8 cellular contexts compared by ENCODE assay signal in the genomic region with DNA sequence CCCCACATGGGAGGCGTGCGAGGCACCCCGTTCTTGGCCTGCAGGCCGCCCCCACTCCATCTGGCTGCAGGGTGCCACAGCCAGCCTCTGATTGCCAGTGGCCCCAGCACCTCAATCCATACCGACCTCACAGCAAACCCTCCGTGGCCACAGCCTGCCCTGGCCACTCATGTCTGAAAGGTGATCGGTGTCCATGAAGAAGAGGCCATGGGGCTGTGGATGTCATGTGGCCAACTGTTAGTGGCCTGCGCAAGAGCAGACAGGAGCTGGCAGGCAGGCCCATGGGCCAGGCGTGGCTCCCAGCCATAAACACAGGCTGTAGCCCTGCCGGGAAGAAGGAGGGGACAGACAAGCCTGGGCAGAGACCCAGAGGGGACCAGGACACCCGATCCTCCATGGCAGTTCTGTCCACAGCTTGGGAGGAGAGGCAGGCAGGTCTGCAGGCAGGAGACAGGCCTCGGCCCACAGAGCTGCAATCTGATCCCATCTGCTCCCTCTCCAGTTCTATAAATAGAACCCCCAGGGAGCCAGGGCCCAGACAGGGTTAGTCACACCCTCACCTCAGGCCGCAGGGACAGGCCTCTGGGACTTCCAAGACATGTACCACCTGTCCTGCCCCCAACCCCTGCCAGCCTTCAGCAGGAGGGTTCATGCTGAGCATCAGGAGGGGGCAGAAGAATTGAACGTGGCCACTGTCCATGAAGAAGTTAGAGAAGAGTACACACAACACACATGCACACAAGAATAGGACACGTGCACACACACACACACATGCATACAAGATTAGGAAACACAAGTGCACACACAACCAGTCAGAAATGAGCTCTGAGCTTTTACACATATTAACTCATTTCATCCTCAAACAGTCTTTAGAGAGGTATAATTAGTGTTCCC. TPM values are rescaled to one million over a fixed set of nuclear protein-coding genes. Genes with fewer than 3 reads are reported as not detected.
DNase-seq lines count a peak whose midpoint lies in the region; ATAC-seq and TF ChIP-seq lines count a peak whose summit lies in the region.

No MANE protein-coding gene starts in this region.

- no peak overlapping the region for H3K18ac ChIP-seq in H9 (ENCODE audit: insufficient read length, low read depth, low read length)

- H2BK12ac ChIP-seq in H9 (ENCODE audit: insufficient read length, low read depth, low read length) = no peak overlapping the region

- H3K4me1 Mint-ChIP-seq in H9 = peaks cover 45 to 50% of the 10 kb centered on the region in 2 experiments

- H3K4ac ChIP-seq in H9 (ENCODE audit: low read depth, low read length) = no peak overlapping the region

- no peak overlapping the region for H2BK5ac ChIP-seq in H9 (ENCODE audit: insufficient read length, low read length)

- H2AK5ac ChIP-seq in H9 (ENCODE audit: insufficient read length, low read length) = no peak overlapping the region

- H3K23ac ChIP-seq in H9 (ENCODE audit: insufficient read length, low read depth, low read length) = no peak overlapping the region

- no peak overlapping the region for H2BK120ac ChIP-seq in H9 (ENCODE audit: low read depth, low read length, poor library complexity, severe bottlenecking)

- no peak overlapping the region for H2BK15ac ChIP-seq in H9 (ENCODE audit: low read depth, low read length)

- no peak overlapping the region for H3K4me2 ChIP-seq in H9 (ENCODE audit: insufficient read depth, insufficient read length, low read length)

- H3K27me3 ChIP-seq in H9 (ENCODE audit: insufficient read depth, low read length) = no peaks in the 10 kb centered on the region; the same call in 1 of the 2 replicates

- H3K4me3 Mint-ChIP-seq in H9 = no peak overlapping the region; a peak in 1 of 5 replicates

- H3K9me3 ChIP-seq in H9 (ENCODE audit: control insufficient read depth, low read depth, low read length) = no peaks in the 10 kb centered on the region

- no peak for ATAC-seq in GM19395 (IDR thresholded peaks at IDR 0.05; ENCODE audit: unreplicated experiment)

- H3K9me3 Mint-ChIP-seq in H9 = no peaks in the 10 kb centered on the region

- no peak overlapping the region for H2AFZ ChIP-seq in H9 (ENCODE audit: low read length)

- no peak overlapping the region for H3K4me3 ChIP-seq in fibroblast of the aortic adventitia (ENCODE audit: low read depth, low read length)

- H3K36me3 Mint-ChIP-seq in H9 (ENCODE audit: insufficient read depth in 1 of 3, low read depth in 3 of 3) = peaks cover 3 to 13% (median 9%) of the 10 kb centered on the region in 3 experiments; a peak in 6 of 7 replicates

- no peak overlapping the region for H3T11ph ChIP-seq in H9 (ENCODE audit: low read length)

- H3K14ac ChIP-seq in H9 (ENCODE audit: insufficient read depth, low read length) = peak overlapping the region; percentile 67

- peak; percentile 64 for DNase-seq in H9
- peak; percentile 26 for DNase-seq in NCI-H748 treated with DMSO at 0.1 percent for 48 hours (lab: John Stamatoyannopoulos, UW)
- DNase-seq in fibroblast of the aortic adventitia (ENCODE audit: low read depth) = peak; percentile 73
- DNase-seq in posterior cingulate gyrus = peak in 6 of 10 donors; percentile 29 to 89 (median 40)
- no peak for DNase-seq in activated CD4-positive, alpha-beta T cell treated with anti-CD3 and anti-CD28 coated beads for 48 hours
- no peak for DNase-seq in activated T-cell treated with anti-CD3 and anti-CD28 coated beads, Interleukin-2, amount 50 U/mL, for 1 hour
- no peak for DNase-seq in T-helper 1 cell

- H3K4me1 ChIP-seq in H9 (ENCODE audit: insufficient read depth, low read length) = peaks cover 5% of the 10 kb centered on the region; the same call in 1 of the 2 replicates

- no peak overlapping the region for H2BK20ac ChIP-seq in H9 (ENCODE audit: low read depth, low read length, poor library complexity, severe bottlenecking)

- H3K56ac ChIP-seq in H9 (ENCODE audit: insufficient read length, low read depth, low read length) = no peak overlapping the region

- peak overlapping the region; percentile 70 to 89 (median 77); a peak in 6 of 7 replicates for H3K27ac Mint-ChIP-seq in H9

- H4K8ac ChIP-seq in H9 (replicated peaks; ENCODE audit: insufficient read length, low read depth, low read length) = no peak overlapping the region

- no peaks in the 10 kb centered on the region for H3K79me2 ChIP-seq in H9 (ENCODE audit: insufficient read depth, low read length)

- H3K79me1 ChIP-seq in H9 (ENCODE audit: insufficient read depth, low read depth, low read length, poor library complexity, severe bottlenecking) = no peaks in the 10 kb centered on the region

- no peaks in the 10 kb centered on the region for H3K27me3 Mint-ChIP-seq in H9 (ENCODE audit: low read depth)

- no peaks in the 10 kb centered on the region for H3K23me2 ChIP-seq in H9 (ENCODE audit: insufficient read length, low read depth, low read length, poor library complexity, severe bottlenecking)

- H3K9ac ChIP-seq in H9 (ENCODE audit: extremely low read depth, insufficient read length, low read length) = no peak overlapping the region

- intact Hi-C loops in posterior cingulate gyrus (cut with DNase I) = no loop called here

- H4K91ac ChIP-seq in H9 (ENCODE audit: insufficient read length, low read depth, low read length) = no peak overlapping the region

- H4K5ac ChIP-seq in H9 (ENCODE audit: insufficient read length, low read depth, low read length) = no peak overlapping the region

- WGBS in H9 (ENCODE audit: extremely low coverage, insufficient read length, low lambda C conversion rate) = no CpG with 5 or more reads among the region's 15 CpGs

- H4K20me1 ChIP-seq in H9 (ENCODE audit: control insufficient read depth, insufficient read depth, insufficient read length) = no peaks in the 10 kb centered on the region

- TF ChIP-seq CTCF in H9 (conservative IDR thresholded peaks at IDR 0.05) (no peak), fibroblast of the aortic adventitia (IDR thresholded peaks at IDR 0.05; ENCODE audit: insufficient read depth, low read length) (no peak)

- H3K27ac ChIP-seq in H9 (ENCODE audit: insufficient read length, low read depth, low read length) = no peak overlapping the region

RNA-seq across cellular contexts. Expression of a gene that starts 16.9 kb away (rescaled TPM):
- 15.4 and 15.9 TPM in 2 replicates for total RNA-seq in H9 (2021)
- 7.0 and 50.9 TPM in 2 replicates for total RNA-seq in fibroblast of the aortic adventitia (ENCODE audit: low replicate concordance)

Comparison
In these comparisons a context has a peak if more than half of its experiments do, and no peak if none do; other contexts are left out.
1. DNase-seq: peak in H9 (single experiment), NCI-H748 treated with DMSO at 0.1 percent for 48 hours (single experiment), fibroblast of the aortic adventitia (single experiment) and posterior cingulate gyrus (6 of 10); none in activated CD4-positive, alpha-beta T cell treated with anti-CD3 and anti-CD28 coated beads for 48 hours (single experiment), activated T-cell treated with anti-CD3 and anti-CD28 coated beads, Interleukin-2, amount 50 U/mL, for 1 hour (single experiment) and T-helper 1 cell (0 of 5).